8 cellular contexts compared by ENCODE assay signal in the genomic region with DNA sequence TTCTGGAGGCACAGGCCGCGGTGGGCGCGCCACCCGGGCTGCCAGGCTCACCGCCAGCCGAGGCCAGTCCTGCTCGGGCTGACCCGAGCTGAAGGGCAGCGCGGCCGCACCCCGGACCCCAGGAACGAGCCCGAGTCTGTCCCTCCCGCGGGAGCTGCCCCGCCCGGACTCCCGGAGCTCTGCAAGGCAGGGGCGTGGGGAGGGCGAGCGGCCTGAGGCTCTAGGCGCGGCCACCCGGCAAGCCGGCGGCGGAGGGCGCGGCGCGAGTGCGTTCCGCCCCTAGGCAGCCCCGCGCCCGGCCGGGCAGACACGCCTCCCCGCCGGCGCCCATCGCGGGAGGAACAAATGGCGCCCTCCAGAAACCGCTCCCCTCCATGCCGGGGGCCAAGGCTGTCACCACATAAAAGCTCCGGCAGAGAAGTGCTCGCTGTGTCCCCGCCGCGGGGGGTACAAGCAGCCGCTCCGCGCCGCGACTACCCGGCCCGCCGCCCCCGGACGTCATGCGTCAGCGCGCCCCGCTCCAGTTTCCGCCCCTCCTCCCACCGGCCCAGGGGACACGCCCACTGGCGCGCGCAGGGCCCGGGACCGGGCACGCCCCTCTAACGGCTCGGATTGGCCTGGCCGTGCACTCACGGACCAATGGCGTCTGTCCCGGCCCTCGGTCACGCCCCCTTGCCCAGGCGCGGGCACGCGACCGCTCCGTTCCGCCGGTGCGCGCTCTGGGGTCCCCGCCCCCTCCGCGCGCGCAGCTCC. TPM values are rescaled to one million over a fixed set of nuclear protein-coding genes. Genes with fewer than 3 reads are reported as not detected.
DNase-seq lines count a peak whose midpoint lies in the region; ATAC-seq and TF ChIP-seq lines count a peak whose summit lies in the region.

No MANE protein-coding gene starts in this region.

- DNase-seq in COLO829 (ENCODE audit: low spot score), result peak; percentile 93
- DNase-seq in GM20000 (ENCODE audit: low spot score), result peak; percentile 100
- DNase-seq in HS-27A (ENCODE audit: low read depth), result peak; percentile 82
- peak; percentile 92 for DNase-seq in NK-92 (lab: John Stamatoyannopoulos, UW; ENCODE audit: unreplicated experiment)
- DNase-seq in activated CD8-positive, alpha-beta memory T cell treated with anti-CD3 and anti-CD28 coated beads, Interleukin-2, amount 10 ng/mL, durations not matched to agents 7 days and 5 days, result peak; percentile 99
- peak; percentile 99 to 100 (median 100) for DNase-seq in effector memory CD8-positive, alpha-beta T cell
- DNase-seq in memory B cell (ENCODE audit: low spot score in 2 of 2), result peak; percentile 99
- peak; percentile 98 to 99 (median 99) for DNase-seq in stimulated activated CD4-positive, alpha-beta T cell treated with anti-CD3 and anti-CD28 coated beads, TNF-alpha, amount 100 ng/mL, for 48 hours (ENCODE audit: low read depth in 3 of 3)

- CTCF ChIA-PET in activated CD8-positive, alpha-beta memory T cell treated with anti-CD3 and anti-CD28 coated beads, Interleukin-2, amount 10 ng/mL, durations not matched to agents 7 days and 5 days (lab: Charles Lee), result interaction anchor here (0.6 to 4.0 kb wide), 13 partner anchors 10 to 169 kb away, joined by 3 to 24 read pairs (median 3); no protein-coding TSS in a partner anchor

- no peaks in the 10 kb centered on the region for H3K27me3 Mint-ChIP-seq in activated CD8-positive, alpha-beta memory T cell treated with anti-CD3 and anti-CD28 coated beads, Interleukin-2, amount 10 ng/mL, durations not matched to agents 7 days and 5 days
- H3K27me3 Mint-ChIP-seq in effector memory CD8-positive, alpha-beta T cell, result no peaks in the 10 kb centered on the region
- no peaks in the 10 kb centered on the region for H3K27me3 Mint-ChIP-seq in memory B cell

- peak; percentile 80 for ATAC-seq in activated CD8-positive, alpha-beta memory T cell treated with anti-CD3 and anti-CD28 coated beads, Interleukin-2, amount 10 ng/mL, durations not matched to agents 7 days and 5 days
- peak; percentile 68 for ATAC-seq in effector memory CD8-positive, alpha-beta T cell (replicated peaks)
- peak; percentile 67 for ATAC-seq in memory B cell (ENCODE audit: low read depth)

- no peak for TF ChIP-seq CTCF in GM20000 (IDR thresholded peaks at IDR 0.05; ENCODE audit: extremely low read depth, missing control alignments)

- peaks cover 3% of the 10 kb centered on the region for H3K9me3 Mint-ChIP-seq in activated CD8-positive, alpha-beta memory T cell treated with anti-CD3 and anti-CD28 coated beads, Interleukin-2, amount 10 ng/mL, durations not matched to agents 7 days and 5 days (ENCODE audit: low read depth)
- H3K9me3 Mint-ChIP-seq in effector memory CD8-positive, alpha-beta T cell, result no peaks in the 10 kb centered on the region
- H3K9me3 Mint-ChIP-seq in memory B cell, result no peaks in the 10 kb centered on the region

- H3K36me3 Mint-ChIP-seq in activated CD8-positive, alpha-beta memory T cell treated with anti-CD3 and anti-CD28 coated beads, Interleukin-2, amount 10 ng/mL, durations not matched to agents 7 days and 5 days, result peaks cover 17% of the 10 kb centered on the region
- H3K36me3 Mint-ChIP-seq in effector memory CD8-positive, alpha-beta T cell (ENCODE audit: insufficient read depth), result peaks cover 49% of the 10 kb centered on the region
- peaks cover 5% of the 10 kb centered on the region for H3K36me3 Mint-ChIP-seq in memory B cell

- peaks cover 39% of the 10 kb centered on the region for H3K4me1 Mint-ChIP-seq in activated CD8-positive, alpha-beta memory T cell treated with anti-CD3 and anti-CD28 coated beads, Interleukin-2, amount 10 ng/mL, durations not matched to agents 7 days and 5 days
- peaks cover 45 to 48% of the 10 kb centered on the region in 2 donors for H3K4me1 Mint-ChIP-seq in effector memory CD8-positive, alpha-beta T cell (ENCODE audit: low read depth in 2 of 2)
- peaks cover 40% of the 10 kb centered on the region for H3K4me1 Mint-ChIP-seq in memory B cell

- H3K4me3 Mint-ChIP-seq in activated CD8-positive, alpha-beta memory T cell treated with anti-CD3 and anti-CD28 coated beads, Interleukin-2, amount 10 ng/mL, durations not matched to agents 7 days and 5 days, result peak overlapping the region; percentile 86
- peak overlapping the region; percentile 69 to 91 for H3K4me3 Mint-ChIP-seq in effector memory CD8-positive, alpha-beta T cell
- peak overlapping the region; percentile 93 for H3K4me3 Mint-ChIP-seq in memory B cell

- H3K27ac Mint-ChIP-seq in activated CD8-positive, alpha-beta memory T cell treated with anti-CD3 and anti-CD28 coated beads, Interleukin-2, amount 10 ng/mL, durations not matched to agents 7 days and 5 days, result peak overlapping the region; percentile 93
- peak overlapping the region; percentile 87 to 94 for H3K27ac Mint-ChIP-seq in effector memory CD8-positive, alpha-beta T cell
- H3K27ac Mint-ChIP-seq in memory B cell, result peak overlapping the region; percentile 72

RNA-seq across cellular contexts. Expression of a gene that starts 0.5 kb away (rescaled TPM):
- total RNA-seq in activated CD8-positive, alpha-beta memory T cell treated with anti-CD3 and anti-CD28 coated beads, Interleukin-2, amount 10 ng/mL, durations not matched to agents 7 days and 5 days, result 100 to 1,000 TPM; 163 to 206 TPM

Comparison
In these comparisons a context has a peak if more than half of its experiments do, and no peak if none do; other contexts are left out.
1. Peak in every context shown above with its lines: DNase-seq and ATAC-seq.